ENCODE assay signal across 18 cellular contexts in the genomic region with DNA sequence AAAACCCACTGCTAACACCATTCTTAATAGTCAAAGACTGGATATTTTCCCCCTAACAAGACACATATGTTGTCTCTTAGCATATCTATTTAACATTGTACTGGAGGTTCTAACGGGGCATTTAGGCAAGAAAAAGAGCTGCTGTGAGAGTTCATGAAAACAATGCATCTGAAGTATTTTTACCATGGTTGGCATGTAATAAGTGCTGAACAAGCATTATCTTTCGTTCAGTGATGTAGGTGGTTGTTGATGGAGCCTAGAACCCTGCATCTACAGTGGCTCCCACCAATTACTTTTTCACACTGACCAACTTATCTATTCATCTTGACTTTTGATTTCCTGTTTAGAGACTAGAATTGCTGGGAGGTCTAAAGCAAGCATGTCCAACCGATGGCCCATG. TPM values are rescaled to one million over a fixed set of nuclear protein-coding genes. Genes with fewer than 3 reads are reported as not detected.
DNase-seq lines count a peak whose midpoint lies in the region; ATAC-seq and TF ChIP-seq lines count a peak whose summit lies in the region.
"Had no signal": no experiment of that assay in that cellular context is flagged by ENCODE, and none has a peak within 500 bp of the region (broad histone marks: within the 10 kb centered on the region; RNA-seq: fewer than 3 reads in every experiment).

No MANE protein-coding gene starts in this region.

- ATAC-seq in left cardiac atrium (no peak), SK-N-SH treated with all-trans-retinoic acid at 6 μM for 48 hours (no peak), HG03097 (IDR thresholded peaks at IDR 0.05; ENCODE audit: low FRiP score, unreplicated experiment) (no peak)

- peak overlapping the region; percentile 78 to 96 (median 89) for H3K27ac Mint-ChIP-seq in immature natural killer cell

- H3K9me3 ChIP-seq in left ventricle myocardium inferior (replicated peaks), result no peaks in the 10 kb centered on the region
- H3K9me3 ChIP-seq in SK-N-MC (ENCODE audit: low read depth, low read length), result no peaks in the 10 kb centered on the region
- H3K9me3 ChIP-seq: ovary, vagina had no signal

- no peak for TF ChIP-seq CTCF in left ventricle myocardium inferior (IDR thresholded peaks at IDR 0.05; ENCODE audit: borderline replicate concordance)

- H3K4me1 ChIP-seq in left ventricle myocardium inferior, result peaks cover 97% of the 10 kb centered on the region

- H3K9me3 Mint-ChIP-seq in immature natural killer cell, result no peaks in the 10 kb centered on the region

- peaks cover 92 to 100% of the 10 kb centered on the region in 2 donors for H3K4me1 Mint-ChIP-seq in immature natural killer cell

- no peaks in the 10 kb centered on the region for H3K27me3 ChIP-seq in left ventricle myocardium inferior (ENCODE audit: low read depth)
- H3K27me3 ChIP-seq in H7 (ENCODE audit: control insufficient read depth, insufficient read depth, low read length), result no peaks in the 10 kb centered on the region
- H3K27me3 ChIP-seq: ovary, vagina had no signal

- intact Hi-C loops in left ventricle myocardium inferior (cut with micrococcal nuclease) (no loop called here), left cardiac atrium (cut with DNase I) (no loop called here)

- DNase-seq in left ventricle myocardium inferior (no peak), left cardiac atrium (no peak), SK-N-MC (ENCODE audit: low read depth, low spot score) (no peak), immature natural killer cell (no peak), H7 (no peak), NCI-H128 (lab: John Stamatoyannopoulos, UW; ENCODE audit: unreplicated experiment) (no peak)
- DNase-seq: activated CD4-positive, alpha-beta T cell treated with anti-CD3 and anti-CD28 coated beads, Interleukin-2, amount 50 U/mL, for 4 hours; activated naive CD4-positive, alpha-beta T cell treated with Interleukin-2 at 50 U/mL for 16 hours; kidney; NCI-H1105 treated with DMSO at 0.1 percent for 48 hours; NCI-H226; ovary; SHP77; T-helper 9 cell had no signal

- peaks cover under 1 to 17% (median 9%) of the 10 kb centered on the region in 3 donors for H3K27me3 Mint-ChIP-seq in immature natural killer cell (ENCODE audit: low read depth in 3 of 3)

- H3K27ac ChIP-seq in left ventricle myocardium inferior (replicated peaks) (peak overlapping the region; percentile 83), SK-N-MC (peak overlapping the region; percentile 82)
- H3K27ac ChIP-seq: KMS-11, ovary, vagina had no signal

- peak overlapping the region; percentile 38 to 70 (median 48) for H3K4me3 Mint-ChIP-seq in immature natural killer cell

- H3K36me3 Mint-ChIP-seq in immature natural killer cell, result no peaks in the 10 kb centered on the region

- H3K9ac ChIP-seq in SK-N-MC (ENCODE audit: insufficient read length), result no peak overlapping the region
- H3K9ac ChIP-seq: KMS-11 had no signal

- H3K36me3 ChIP-seq in left ventricle myocardium inferior (no peaks in the 10 kb centered on the region), SK-N-MC (ENCODE audit: insufficient read depth, low read length) (no peaks in the 10 kb centered on the region), H7 (replicated peaks; ENCODE audit: control insufficient read depth, insufficient read depth, low read length) (no peaks in the 10 kb centered on the region; the same call in 1 of the 2 replicates)
- H3K36me3 ChIP-seq: ovary, vagina had no signal

- H3K4me3 ChIP-seq in left ventricle myocardium inferior, result no peak overlapping the region
- no peak overlapping the region for H3K4me3 ChIP-seq in SK-N-MC
- no peak overlapping the region for H3K4me3 ChIP-seq in H7 (ENCODE audit: insufficient read depth, low read depth, low read length)
- H3K4me3 ChIP-seq: ovary, vagina had no signal

TF ChIP-seq in SK-N-SH treated with all-trans-retinoic acid at 6 μM for 48 hours, 23 proteins besides CTCF, POLR2A, EP300 and RAD21:
- no peak for TF ChIP-seq ARNTL (CRISPR knock-in tag; IDR thresholded peaks at IDR 0.05; ENCODE audit: borderline replicate concordance, low read depth)
- no peak for TF ChIP-seq ZNF565 (CRISPR knock-in tag; conservative IDR thresholded peaks at IDR 0.05; ENCODE audit: low read depth)
- TF ChIP-seq GLIS3 (CRISPR knock-in tag; IDR thresholded peaks at IDR 0.05), result no peak
- no peak for TF ChIP-seq TSHZ2 (CRISPR knock-in tag; IDR thresholded peaks at IDR 0.05)
- TF ChIP-seq ZNF70 (CRISPR knock-in tag; IDR thresholded peaks at IDR 0.05), result no peak
- TF ChIP-seq CREB5 (CRISPR knock-in tag; IDR thresholded peaks at IDR 0.05; ENCODE audit: low read depth), result no peak
- no peak for TF ChIP-seq OSR1 (CRISPR knock-in tag; IDR thresholded peaks at IDR 0.05)
- TF ChIP-seq BACH2 (CRISPR knock-in tag; IDR thresholded peaks at IDR 0.05; ENCODE audit: borderline replicate concordance), result no peak
- no peak for TF ChIP-seq ZNF8 (CRISPR knock-in tag; IDR thresholded peaks at IDR 0.05)
- TF ChIP-seq, protein P1, sequence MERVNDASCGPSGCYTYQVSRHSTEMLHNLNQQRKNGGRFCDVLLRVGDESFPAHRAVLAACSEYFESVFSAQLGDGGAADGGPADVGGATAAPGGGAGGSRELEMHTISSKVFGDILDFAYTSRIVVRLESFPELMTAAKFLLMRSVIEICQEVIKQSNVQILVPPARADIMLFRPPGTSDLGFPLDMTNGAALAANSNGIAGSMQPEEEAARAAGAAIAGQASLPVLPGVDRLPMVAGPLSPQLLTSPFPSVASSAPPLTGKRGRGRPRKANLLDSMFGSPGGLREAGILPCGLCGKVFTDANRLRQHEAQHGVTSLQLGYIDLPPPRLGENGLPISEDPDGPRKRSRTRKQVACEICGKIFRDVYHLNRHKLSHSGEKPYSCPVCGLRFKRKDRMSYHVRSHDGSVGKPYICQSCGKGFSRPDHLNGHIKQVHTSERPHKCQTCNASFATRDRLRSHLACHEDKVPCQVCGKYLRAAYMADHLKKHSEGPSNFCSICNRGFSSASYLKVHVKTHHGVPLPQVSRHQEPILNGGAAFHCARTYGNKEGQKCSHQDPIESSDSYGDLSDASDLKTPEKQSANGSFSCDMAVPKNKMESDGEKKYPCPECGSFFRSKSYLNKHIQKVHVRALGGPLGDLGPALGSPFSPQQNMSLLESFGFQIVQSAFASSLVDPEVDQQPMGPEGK (CRISPR knock-in tag; IDR thresholded peaks at IDR 0.05; ENCODE audit: borderline replicate concordance), result no peak
- no peak for TF ChIP-seq ESRRG (CRISPR knock-in tag; IDR thresholded peaks at IDR 0.05)
- no peak for TF ChIP-seq ZFP3 (CRISPR knock-in tag; IDR thresholded peaks at IDR 0.05)
- TF ChIP-seq POU6F1 (CRISPR knock-in tag; IDR thresholded peaks at IDR 0.05; ENCODE audit: borderline replicate concordance, low read depth), result no peak

RNA-seq across cellular contexts. Expression of gene B4GALT1, which starts 12.8 kb away (rescaled TPM):
- total RNA-seq in left ventricle myocardium inferior (37.1 TPM), left cardiac atrium (100 to 1,000 TPM in 1 of 2 donors, 10 to 100 TPM in 1; 49.5 to 107 TPM)
- 10 to 100 TPM; 21.7 to 49.2 (median 44.2) TPM for polyA plus RNA-seq in immature natural killer cell
- 5.5 and 6.7 TPM in 2 replicates for total RNA-seq in H7 (2014; rRNA removed; shearing (Covaris generic))
